In the genomic region with DNA sequence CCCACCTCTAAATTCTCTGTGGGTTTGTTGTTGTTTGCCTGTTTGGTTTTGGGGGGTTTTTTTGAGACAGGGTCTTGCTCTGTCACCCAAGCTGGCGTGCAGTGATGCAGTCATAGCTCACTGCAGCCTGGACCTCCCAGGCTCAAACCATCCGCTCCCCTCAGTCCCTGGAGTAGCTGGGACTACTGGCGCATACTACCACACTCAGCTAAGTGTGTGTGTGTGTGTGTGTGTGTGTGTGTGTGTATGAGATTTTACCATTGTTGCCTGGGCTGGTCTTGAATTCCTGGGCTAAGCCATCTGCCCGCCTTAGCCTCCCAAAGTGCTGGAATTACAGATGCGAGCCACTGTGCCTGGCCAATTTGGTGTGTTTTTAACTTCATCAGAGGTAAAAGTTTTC, we compare ENCODE assay signal across 23 cellular contexts.
A peak's percentile ranks its signal among the peaks of the same experiment; 100 is the strongest.
DNase-seq lines count a peak whose midpoint lies in the region; ATAC-seq, FAIRE-seq and TF ChIP-seq lines count a peak whose summit lies in the region.
"Had no signal": no experiment of that assay in that cellular context is flagged by ENCODE, and none has a peak within 500 bp of the region (broad histone marks: within the 10 kb centered on the region; RNA-seq: fewer than 3 reads in every experiment).

No MANE protein-coding gene starts in this region.

- H3K4me1 Mint-ChIP-seq in activated naive CD4-positive, alpha-beta T cell treated with anti-CD3 and anti-CD28 coated beads for 36 hours (ENCODE audit: low read depth), result peaks cover 32% of the 10 kb centered on the region
- peaks cover 37% of the 10 kb centered on the region for H3K4me1 Mint-ChIP-seq in activated naive CD8-positive, alpha-beta T cell treated with anti-CD3 and anti-CD28 coated beads, Interleukin-2, amount 10 ng/mL, durations not matched to agents 7 days and 5 days

- H3K27ac Mint-ChIP-seq in activated naive CD4-positive, alpha-beta T cell treated with anti-CD3 and anti-CD28 coated beads for 36 hours, result no peak overlapping the region
- peak overlapping the region; percentile 57 for H3K27ac Mint-ChIP-seq in activated naive CD8-positive, alpha-beta T cell treated with anti-CD3 and anti-CD28 coated beads, Interleukin-2, amount 10 ng/mL, durations not matched to agents 7 days and 5 days

- no peaks in the 10 kb centered on the region for H3K9me3 Mint-ChIP-seq in activated naive CD4-positive, alpha-beta T cell treated with anti-CD3 and anti-CD28 coated beads for 36 hours
- no peaks in the 10 kb centered on the region for H3K9me3 Mint-ChIP-seq in activated naive CD8-positive, alpha-beta T cell treated with anti-CD3 and anti-CD28 coated beads, Interleukin-2, amount 10 ng/mL, durations not matched to agents 7 days and 5 days

- no peaks in the 10 kb centered on the region for H3K27me3 ChIP-seq in neutrophil
- H3K27me3 ChIP-seq: ovary, sigmoid colon had no signal

- peak overlapping the region; percentile 12 for H3K4me3 Mint-ChIP-seq in activated naive CD4-positive, alpha-beta T cell treated with anti-CD3 and anti-CD28 coated beads for 36 hours
- peak overlapping the region; percentile 7 for H3K4me3 Mint-ChIP-seq in activated naive CD8-positive, alpha-beta T cell treated with anti-CD3 and anti-CD28 coated beads, Interleukin-2, amount 10 ng/mL, durations not matched to agents 7 days and 5 days

- H3K4me3 ChIP-seq in neutrophil (ENCODE audit: low read depth in 1 of 2, low read length in 1 of 2), result no peak overlapping the region
- H3K4me3 ChIP-seq: mucosa of descending colon, ovary, sigmoid colon had no signal

- no peak for TF ChIP-seq POLR2A in GM12891 (IDR thresholded peaks at IDR 0.05; ENCODE audit: low read depth, low read length)

- ATAC-seq in activated naive CD8-positive, alpha-beta T cell treated with anti-CD3 and anti-CD28 coated beads, Interleukin-2, amount 10 ng/mL, durations not matched to agents 7 days and 5 days (ENCODE audit: low read depth), result no peak
- no peak for ATAC-seq in HG03521 (IDR thresholded peaks at IDR 0.05; ENCODE audit: unreplicated experiment)
- ATAC-seq: left ventricle myocardium superior, mucosa of descending colon had no signal

- no peak for DNase-seq in activated naive CD4-positive, alpha-beta T cell treated with anti-CD3 and anti-CD28 coated beads for 36 hours
- DNase-seq in activated naive CD4-positive, alpha-beta T cell (lab: John Stamatoyannopoulos, UW), result no peak
- DNase-seq in GM12891 (ENCODE audit: insufficient read length, low spot score) (no peak), KBM-7 (no peak), cerebellar cortex (ENCODE audit: low spot score) (no peak)
- no peak for DNase-seq in activated naive CD8-positive, alpha-beta T cell treated with anti-CD3 and anti-CD28 coated beads, Interleukin-2, amount 10 ng/mL, durations not matched to agents 7 days and 5 days
- DNase-seq: activated CD4-positive, alpha-beta T cell treated with anti-CD3 and anti-CD28 coated beads for 4 hours; activated T-cell treated with anti-CD3 and anti-CD28 coated beads, Interleukin-2, amount 50 U/mL, for 48 hours; GF-D8; glutamatergic neuron; HCEC 1CT; KG1; left ventricle myocardium superior; mucosa of descending colon; NCI-H1930; NCI-H510A; ovary; SIG-M5; sigmoid colon had no signal

- TF ChIP-seq CTCF in neutrophil (IDR thresholded peaks at IDR 0.05), result no peak

- peak; percentile 55 for FAIRE-seq in GM12891 (lab: Jason Lieb, UNC)
- FAIRE-seq: D721Med, GM12892 had no signal

- CTCF ChIA-PET in activated naive CD4-positive, alpha-beta T cell treated with anti-CD3 and anti-CD28 coated beads for 36 hours (lab: Charles Lee), result no interaction called here

- no peaks in the 10 kb centered on the region for H3K36me3 Mint-ChIP-seq in activated naive CD4-positive, alpha-beta T cell treated with anti-CD3 and anti-CD28 coated beads for 36 hours (ENCODE audit: low read depth)
- H3K36me3 Mint-ChIP-seq in activated naive CD8-positive, alpha-beta T cell treated with anti-CD3 and anti-CD28 coated beads, Interleukin-2, amount 10 ng/mL, durations not matched to agents 7 days and 5 days, result peaks cover 15% of the 10 kb centered on the region

- intact Hi-C loops in activated naive CD4-positive, alpha-beta T cell treated with anti-CD3 and anti-CD28 coated beads for 36 hours (cut with micrococcal nuclease), result loop anchor here (2.0 kb wide), 3 partner anchors 25 to 51 kb away; no protein-coding TSS in a partner anchor

- no peaks in the 10 kb centered on the region for H3K27me3 Mint-ChIP-seq in activated naive CD4-positive, alpha-beta T cell treated with anti-CD3 and anti-CD28 coated beads for 36 hours (ENCODE audit: low read depth)
- no peaks in the 10 kb centered on the region for H3K27me3 Mint-ChIP-seq in activated naive CD8-positive, alpha-beta T cell treated with anti-CD3 and anti-CD28 coated beads, Interleukin-2, amount 10 ng/mL, durations not matched to agents 7 days and 5 days

- H3K4me1 ChIP-seq in neutrophil (ENCODE audit: control insufficient read depth in 1 of 2, insufficient read depth in 1 of 2, low read depth in 1 of 2, low read length in 1 of 2), result peaks cover 23 to 25% of the 10 kb centered on the region in 2 experiments

- no peaks in the 10 kb centered on the region for H3K9me3 ChIP-seq in neutrophil
- H3K9me3 ChIP-seq: mucosa of descending colon, ovary, sigmoid colon had no signal

- H3K36me3 ChIP-seq in neutrophil, result peaks cover 3% of the 10 kb centered on the region
- H3K36me3 ChIP-seq: ovary, sigmoid colon had no signal

- in situ Hi-C loops in KBM-7 (cut with MboI; ENCODE audit: low pct_unique_long_range_greater_than_20kb, low sequenced_read_pairs), result no loop called here

- POLR2A ChIA-PET in activated naive CD8-positive, alpha-beta T cell treated with anti-CD3 and anti-CD28 coated beads, Interleukin-2, amount 10 ng/mL, durations not matched to agents 7 days and 5 days (lab: Charles Lee), result interaction anchor here (1.7 kb wide), 1 partner anchor 19 kb away, joined by 4 read pairs; no protein-coding TSS in a partner anchor

- H3K27ac ChIP-seq in neutrophil, result peak overlapping the region; percentile 95
- H3K27ac ChIP-seq: ovary had no signal

TF ChIP-seq in GM12891, 5 proteins besides CTCF, POLR2A, EP300 and RAD21:
- TF ChIP-seq PAX5 (IDR thresholded peaks at IDR 0.05; ENCODE audit: insufficient read depth, low read length, severe bottlenecking) (no peak), POLR2AphosphoS5 (IDR thresholded peaks at IDR 0.05; ENCODE audit: low read depth, low read length) (no peak), POU2F2 (IDR thresholded peaks at IDR 0.05; ENCODE audit: low read depth, low read length) (no peak), TAF1 (IDR thresholded peaks at IDR 0.05; ENCODE audit: low read depth, low read length) (no peak), SPI1 (IDR thresholded peaks at IDR 0.05; ENCODE audit: low read depth, low read length) (no peak)
